10 cellular contexts compared by ENCODE assay signal in genomic region chr18:62959481-62959880, GRCh38.
"Had no signal": no experiment of that assay in that cellular context is flagged by ENCODE, and none has a peak within 500 bp of the region (broad histone marks: within the 10 kb centered on the region; RNA-seq: fewer than 3 reads in every experiment).

No MANE protein-coding gene starts in this region.

- ATAC-seq: HCT116 had no signal

- H3K4me3 ChIP-seq: GM23248 had no signal

- FAIRE-seq: HTR-8/SVneo had no signal

- H2AFZ ChIP-seq: GM23248 had no signal

- H3K9ac ChIP-seq: GM23248, KMS-11 had no signal

- H3K27ac ChIP-seq: GM23248, HL-60, KMS-11 had no signal

- H3K4me2 ChIP-seq: KMS-11 had no signal

- DNase-seq: GM23248, GOT3, H9, HFFc6, Karpas-422, KBM-7 had no signal
